13 cellular contexts compared by ENCODE assay signal in genomic region chr6:128738112-128738511, GRCh38.
A peak's percentile ranks its signal among the peaks of the same experiment; 100 is the strongest.
DNase-seq lines count a peak whose midpoint lies in the region; ATAC-seq and FAIRE-seq lines count a peak whose summit lies in the region.
"Had no signal": no experiment of that assay in that cellular context is flagged by ENCODE, and none has a peak within 500 bp of the region (broad histone marks: within the 10 kb centered on the region; RNA-seq: fewer than 3 reads in every experiment).

No MANE protein-coding gene starts in this region.

- H3K36me3 ChIP-seq in small intestine (ENCODE audit: control insufficient read depth in 2 of 2, insufficient read depth in 2 of 2, low read length in 2 of 2) = no peaks in the 10 kb centered on the region

- peaks cover 0 to 3% of the 10 kb centered on the region in 2 donors for H3K4me1 ChIP-seq in small intestine (ENCODE audit: control insufficient read depth in 2 of 2, insufficient read depth in 1 of 2, low read depth in 1 of 2, low read length in 1 of 2)
- H3K4me1 ChIP-seq: testis had no signal

- peak; percentile 54 for ATAC-seq in GM19023 (IDR thresholded peaks at IDR 0.05; ENCODE audit: unreplicated experiment)
- peak; percentile 79 for ATAC-seq in GM21723 (IDR thresholded peaks at IDR 0.05; ENCODE audit: unreplicated experiment)
- peak; percentile 64 for ATAC-seq in HG03442 (IDR thresholded peaks at IDR 0.05; ENCODE audit: unreplicated experiment)
- ATAC-seq: WTC11 had no signal

- H3K27ac ChIP-seq in small intestine (ENCODE audit: low read depth in 1 of 2, low read length in 1 of 2) = no peak overlapping the region
- H3K27ac ChIP-seq: coronary artery, testis had no signal

- H3K9me3 ChIP-seq in small intestine (ENCODE audit: control insufficient read depth, low read depth) = no peaks in the 10 kb centered on the region
- H3K9me3 ChIP-seq: SK-N-SH, testis had no signal

- 13 to 67% (median 33%) methylated on average over 3 of the region's 3 CpGs for WGBS in small intestine, 3 donors

- FAIRE-seq in small intestine (lab: Jason Lieb, UNC) = no peak
- FAIRE-seq: HTR-8/SVneo had no signal

- H3K4me3 ChIP-seq in small intestine (ENCODE audit: low read depth in 1 of 2, low read length in 2 of 2) = no peak overlapping the region
- H3K4me3 ChIP-seq: coronary artery, testis had no signal

- DNase-seq in small intestine (peak; percentile 76), mesenteric fat pad (ENCODE audit: low spot score) (no peak), hepatic stellate cell (ENCODE audit: low spot score) (no peak)
- DNase-seq in effector CD8-positive, alpha-beta T cell (lab: John Stamatoyannopoulos, UW) = no peak
- DNase-seq: CD4-positive, alpha-beta T cell; SK-N-SH; testis had no signal

- no peaks in the 10 kb centered on the region for H3K27me3 ChIP-seq in small intestine (ENCODE audit: control insufficient read depth in 2 of 2, insufficient read depth in 2 of 2, low read length in 2 of 2)
- H3K27me3 ChIP-seq: testis had no signal
